9 cellular contexts compared by ENCODE assay signal in the genomic region with DNA sequence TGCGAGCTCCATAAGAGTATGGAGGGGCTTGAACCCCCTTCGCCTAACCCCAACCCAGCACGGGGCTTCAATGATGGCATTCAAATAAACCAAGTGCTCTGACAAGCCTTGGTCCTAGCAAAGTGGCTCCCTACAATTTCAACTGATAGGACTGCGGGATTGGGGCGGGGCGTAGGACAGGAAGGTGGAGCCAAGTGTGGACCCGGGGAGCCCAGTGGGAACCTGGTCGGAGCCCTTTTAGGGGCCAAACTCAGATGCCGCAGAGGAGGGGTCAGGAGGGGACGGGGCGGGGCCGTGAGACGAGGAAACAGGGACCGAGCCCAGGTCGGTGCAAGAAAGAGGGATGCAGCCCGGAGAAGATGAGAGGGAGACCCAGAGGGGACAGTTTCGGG. TPM values are rescaled to one million over a fixed set of nuclear protein-coding genes. Genes with fewer than 3 reads are reported as not detected.
DNase-seq lines count a peak whose midpoint lies in the region; ATAC-seq, FAIRE-seq and TF ChIP-seq lines count a peak whose summit lies in the region.
"Had no signal": no experiment of that assay in that cellular context is flagged by ENCODE, and none has a peak within 500 bp of the region (broad histone marks: within the 10 kb centered on the region; RNA-seq: fewer than 3 reads in every experiment).

No MANE protein-coding gene starts in this region.

- no peaks in the 10 kb centered on the region for H3K9me3 ChIP-seq in left ventricle myocardium inferior (replicated peaks)
- H3K9me3 ChIP-seq in astrocyte (ENCODE audit: insufficient read depth, low read depth, low read length) = no peaks in the 10 kb centered on the region
- no peaks in the 10 kb centered on the region for H3K9me3 ChIP-seq in lower lobe of right lung
- no peaks in the 10 kb centered on the region for H3K9me3 ChIP-seq in upper lobe of right lung

- peaks cover 10% of the 10 kb centered on the region for H3K4me1 ChIP-seq in left ventricle myocardium inferior
- H3K4me1 ChIP-seq in astrocyte (ENCODE audit: insufficient read depth, low read length) = no peaks in the 10 kb centered on the region
- peaks cover 12% of the 10 kb centered on the region for H3K4me1 ChIP-seq in lower lobe of right lung
- peaks cover 7% of the 10 kb centered on the region for H3K4me1 ChIP-seq in upper lobe of right lung

- H3K27me3 Mint-ChIP-seq in astrocyte (ENCODE audit: low read depth, unreplicated experiment) = peaks cover 20% of the 10 kb centered on the region

- ATAC-seq in left cardiac atrium (no peak), lower lobe of right lung (peak in 1 of 2 donors; percentile 17), upper lobe of right lung (peak; percentile 1), GM21447 (IDR thresholded peaks at IDR 0.05; ENCODE audit: unreplicated experiment) (no peak)

- peak overlapping the region; percentile 73 for H3K4me2 ChIP-seq in astrocyte (ENCODE audit: low read length)

- no peaks in the 10 kb centered on the region for H3K36me3 ChIP-seq in left ventricle myocardium inferior
- H3K36me3 ChIP-seq in astrocyte (ENCODE audit: insufficient read depth, low read length) = no peaks in the 10 kb centered on the region
- no peaks in the 10 kb centered on the region for H3K36me3 ChIP-seq in lower lobe of right lung
- no peaks in the 10 kb centered on the region for H3K36me3 ChIP-seq in upper lobe of right lung

- H3K27me3 ChIP-seq in left ventricle myocardium inferior (ENCODE audit: low read depth) (peaks cover 62% of the 10 kb centered on the region), astrocyte (ENCODE audit: insufficient read depth, low read length) (peaks cover 15% of the 10 kb centered on the region), lower lobe of right lung (ENCODE audit: low read depth) (peaks cover 36% of the 10 kb centered on the region), upper lobe of right lung (peaks cover 21% of the 10 kb centered on the region)

- no peak for DNase-seq in left ventricle myocardium inferior
- DNase-seq in left cardiac atrium = no peak
- DNase-seq in astrocyte (ENCODE audit: low read depth) = no peak
- no peak for DNase-seq in lower lobe of right lung
- no peak for DNase-seq in upper lobe of right lung
- DNase-seq in Kasumi-1 (lab: John Stamatoyannopoulos, UW) = no peak
- no peak for DNase-seq in NCI-H187 (lab: John Stamatoyannopoulos, UW)
- DNase-seq: NCI-H2107 had no signal

- FAIRE-seq in astrocyte (lab: Jason Lieb, UNC) = no peak

- no peaks in the 10 kb centered on the region for H4K20me1 ChIP-seq in astrocyte (ENCODE audit: insufficient read depth, low read length)

- no peak overlapping the region for H3K27ac ChIP-seq in left ventricle myocardium inferior (replicated peaks)
- H3K27ac ChIP-seq in astrocyte (ENCODE audit: low read depth, low read length) = no peak overlapping the region
- H3K27ac ChIP-seq in lower lobe of right lung = no peak overlapping the region
- no peak overlapping the region for H3K27ac ChIP-seq in upper lobe of right lung

- H2AFZ ChIP-seq in astrocyte (ENCODE audit: low read depth, low read length) = no peak overlapping the region

- no peak overlapping the region for H3K27ac Mint-ChIP-seq in astrocyte (ENCODE audit: unreplicated experiment)

- intact Hi-C loops in left ventricle myocardium inferior (cut with micrococcal nuclease) = no loop called here
- intact Hi-C loops in left cardiac atrium (cut with DNase I) = no loop called here
- intact Hi-C loops in lower lobe of right lung (cut with DNase I) = no loop called here
- intact Hi-C loops in upper lobe of right lung (cut with DNase I) = no loop called here

- TF ChIP-seq CTCF in left ventricle myocardium inferior (IDR thresholded peaks at IDR 0.05; ENCODE audit: borderline replicate concordance) = no peak
- TF ChIP-seq CTCF in astrocyte (IDR thresholded peaks at IDR 0.05; ENCODE audit: insufficient read depth, low read depth, low read length) = no peak
- TF ChIP-seq CTCF in lower lobe of right lung (IDR thresholded peaks at IDR 0.05) = no peak
- no peak for TF ChIP-seq CTCF in upper lobe of right lung (IDR thresholded peaks at IDR 0.05)

- H3K4me3 ChIP-seq in left ventricle myocardium inferior (peak overlapping the region; percentile 49), astrocyte (ENCODE audit: insufficient read depth, low read depth, low read length) (no peak overlapping the region), lower lobe of right lung (peak overlapping the region; percentile 39), upper lobe of right lung (peak overlapping the region; percentile 26)

- no peaks in the 10 kb centered on the region for H3K4me1 Mint-ChIP-seq in astrocyte (ENCODE audit: low read depth, unreplicated experiment)

- H3K9ac ChIP-seq in astrocyte (ENCODE audit: low read length) = no peak overlapping the region

- peaks cover 11% of the 10 kb centered on the region for H3K36me3 Mint-ChIP-seq in astrocyte (ENCODE audit: low read depth, unreplicated experiment)

- peaks cover 2% of the 10 kb centered on the region for H3K9me3 Mint-ChIP-seq in astrocyte (ENCODE audit: unreplicated experiment)

- no peaks in the 10 kb centered on the region for H3K79me2 ChIP-seq in astrocyte (ENCODE audit: insufficient read depth, low read length)

- H3K4me3 Mint-ChIP-seq in astrocyte (ENCODE audit: unreplicated experiment) = no peak overlapping the region

RNA-seq across cellular contexts. Expression of a gene that starts 13.2 kb away (rescaled TPM):
- total RNA-seq in left ventricle myocardium inferior (68.6 TPM), left cardiac atrium (10 to 100 TPM; 88.8 to 90.8 TPM), astrocyte (88.1 and 92.0 TPM in 2 replicates), lower lobe of right lung (75.4 TPM), upper lobe of right lung (83.2 TPM)

RNA-seq across cellular contexts. Expression of a gene that starts 23.2 kb away (rescaled TPM):
- total RNA-seq in left ventricle myocardium inferior (0.38 TPM), left cardiac atrium (1 to 10 TPM in 1 of 2 donors, under 1 TPM in 1; 0.82 to 1.8 TPM), astrocyte (69.6 and 90.6 TPM in 2 replicates), lower lobe of right lung (10.7 TPM), upper lobe of right lung (11.9 TPM)

RNA-seq across cellular contexts. Expression of a gene that starts 24.1 kb away (rescaled TPM):
- total RNA-seq in left ventricle myocardium inferior = not detected
- total RNA-seq in left cardiac atrium = 1 to 10 TPM in 1 of 2 donors, under 1 TPM in 1; 0.59 to 1.0 TPM
- total RNA-seq in astrocyte = 43.3 and 44.8 TPM in 2 replicates
- 1.6 TPM for total RNA-seq in lower lobe of right lung
- total RNA-seq in upper lobe of right lung = 4.4 TPM

RNA-seq across cellular contexts. Expression of a gene that starts 49.8 kb away (rescaled TPM):
- total RNA-seq in left ventricle myocardium inferior (9.2 TPM), left cardiac atrium (10 to 100 TPM in 1 of 2 donors, 1 to 10 TPM in 1; 7.6 to 10.1 TPM), astrocyte (25.1 and 27.1 TPM in 2 replicates), lower lobe of right lung (22.3 TPM), upper lobe of right lung (23.5 TPM)

RNA-seq across cellular contexts. Expression of a gene that starts 55.9 kb away (rescaled TPM):
- total RNA-seq in left ventricle myocardium inferior (38.6 TPM), left cardiac atrium (10 to 100 TPM; 72.7 to 82.4 TPM), astrocyte (38.7 and 40.1 TPM in 2 replicates), lower lobe of right lung (248 TPM), upper lobe of right lung (247 TPM)
